Comparison of ENCODE assay signal across 1 cellular context in the genomic region with DNA sequence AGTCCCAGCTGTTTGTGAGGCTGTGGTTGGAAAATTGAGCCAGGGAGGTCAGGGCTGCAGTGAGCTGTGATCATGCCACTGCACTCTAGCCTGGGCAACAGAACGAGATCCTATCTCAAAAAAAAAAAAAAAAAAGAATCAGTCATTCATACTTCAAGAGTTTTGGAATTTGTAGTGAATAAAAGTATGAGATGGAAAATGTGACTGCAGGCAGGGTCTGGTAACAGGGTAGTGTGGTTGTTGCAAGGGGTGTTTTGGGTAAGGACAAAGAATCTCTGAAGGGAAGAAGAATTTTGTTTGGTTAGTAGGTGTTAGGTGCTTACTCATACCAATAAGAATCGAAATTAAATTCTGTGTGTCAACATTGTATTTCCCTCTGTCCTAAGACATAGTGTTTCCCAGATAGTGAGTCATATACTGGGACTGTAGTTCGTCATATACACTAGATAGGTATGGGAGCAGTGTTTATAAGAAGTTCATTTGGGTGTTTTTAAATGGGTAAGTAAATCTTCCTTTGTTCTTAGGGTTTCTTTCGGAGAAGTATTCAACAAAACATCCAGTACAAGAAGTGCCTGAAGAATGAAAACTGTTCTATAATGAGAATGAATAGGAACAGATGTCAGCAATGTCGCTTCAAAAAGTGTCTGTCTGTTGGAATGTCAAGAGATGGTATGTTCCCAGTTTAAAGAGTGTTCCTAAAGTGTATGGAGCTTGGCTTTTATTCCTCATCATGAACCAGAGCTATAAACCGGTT.
TF ChIP-seq lines count a peak whose summit lies in the region.

No MANE protein-coding gene starts in this region.

TF ChIP-seq in SK-N-SH, 30 proteins besides CTCF, POLR2A, EP300 and RAD21 (continued from another document):
- TF ChIP-seq EZH2phosphoT487 (IDR thresholded peaks at IDR 0.05; ENCODE audit: borderline replicate concordance, low read depth) (no peak), RCOR1 (IDR thresholded peaks at IDR 0.05; ENCODE audit: low read length) (no peak), PBX3 (IDR thresholded peaks at IDR 0.05) (no peak; the same call in 1 of the 2 replicates), FOXM1 (IDR thresholded peaks at IDR 0.05; ENCODE audit: low read depth) (no peak), RFX5 (IDR thresholded peaks at IDR 0.05; ENCODE audit: low read length) (no peak), REST (IDR thresholded peaks at IDR 0.05; ENCODE audit: low read depth, low read length) (no peak), NFIC (IDR thresholded peaks at IDR 0.05; ENCODE audit: borderline replicate concordance) (no peak), ELF1 (IDR thresholded peaks at IDR 0.05) (no peak), MEF2A (IDR thresholded peaks at IDR 0.05; ENCODE audit: borderline replicate concordance, low read depth) (no peak), YY1 (IDR thresholded peaks at IDR 0.05; ENCODE audit: low read depth) (no peak), FOXJ3 (CRISPR knock-in tag; IDR thresholded peaks at IDR 0.05) (no peak), JUND (IDR thresholded peaks at IDR 0.05) (peak; percentile 27), SIN3A (IDR thresholded peaks at IDR 0.05; ENCODE audit: borderline replicate concordance, low read depth, low read length) (no peak), RXRA (IDR thresholded peaks at IDR 0.05; ENCODE audit: borderline replicate concordance, low read depth) (no peak), GABPA (IDR thresholded peaks at IDR 0.05; ENCODE audit: low read depth) (no peak), CHD2 (IDR thresholded peaks at IDR 0.05; ENCODE audit: low read length, partially characterized antibody) (no peak)
- TF ChIP-seq, protein P1, sequence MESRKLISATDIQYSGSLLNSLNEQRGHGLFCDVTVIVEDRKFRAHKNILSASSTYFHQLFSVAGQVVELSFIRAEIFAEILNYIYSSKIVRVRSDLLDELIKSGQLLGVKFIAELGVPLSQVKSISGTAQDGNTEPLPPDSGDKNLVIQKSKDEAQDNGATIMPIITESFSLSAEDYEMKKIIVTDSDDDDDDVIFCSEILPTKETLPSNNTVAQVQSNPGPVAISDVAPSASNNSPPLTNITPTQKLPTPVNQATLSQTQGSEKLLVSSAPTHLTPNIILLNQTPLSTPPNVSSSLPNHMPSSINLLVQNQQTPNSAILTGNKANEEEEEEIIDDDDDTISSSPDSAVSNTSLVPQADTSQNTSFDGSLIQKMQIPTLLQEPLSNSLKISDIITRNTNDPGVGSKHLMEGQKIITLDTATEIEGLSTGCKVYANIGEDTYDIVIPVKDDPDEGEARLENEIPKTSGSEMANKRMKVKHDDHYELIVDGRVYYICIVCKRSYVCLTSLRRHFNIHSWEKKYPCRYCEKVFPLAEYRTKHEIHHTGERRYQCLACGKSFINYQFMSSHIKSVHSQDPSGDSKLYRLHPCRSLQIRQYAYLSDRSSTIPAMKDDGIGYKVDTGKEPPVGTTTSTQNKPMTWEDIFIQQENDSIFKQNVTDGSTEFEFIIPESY (IDR thresholded peaks at IDR 0.05; ENCODE audit: borderline replicate concordance, low read depth), result no peak
- TF ChIP-seq, protein P2, sequence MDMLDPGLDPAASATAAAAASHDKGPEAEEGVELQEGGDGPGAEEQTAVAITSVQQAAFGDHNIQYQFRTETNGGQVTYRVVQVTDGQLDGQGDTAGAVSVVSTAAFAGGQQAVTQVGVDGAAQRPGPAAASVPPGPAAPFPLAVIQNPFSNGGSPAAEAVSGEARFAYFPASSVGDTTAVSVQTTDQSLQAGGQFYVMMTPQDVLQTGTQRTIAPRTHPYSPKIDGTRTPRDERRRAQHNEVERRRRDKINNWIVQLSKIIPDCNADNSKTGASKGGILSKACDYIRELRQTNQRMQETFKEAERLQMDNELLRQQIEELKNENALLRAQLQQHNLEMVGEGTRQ (IDR thresholded peaks at IDR 0.05; ENCODE audit: borderline replicate concordance, low read depth, low read length), result no peak
- TF ChIP-seq, protein P3, sequence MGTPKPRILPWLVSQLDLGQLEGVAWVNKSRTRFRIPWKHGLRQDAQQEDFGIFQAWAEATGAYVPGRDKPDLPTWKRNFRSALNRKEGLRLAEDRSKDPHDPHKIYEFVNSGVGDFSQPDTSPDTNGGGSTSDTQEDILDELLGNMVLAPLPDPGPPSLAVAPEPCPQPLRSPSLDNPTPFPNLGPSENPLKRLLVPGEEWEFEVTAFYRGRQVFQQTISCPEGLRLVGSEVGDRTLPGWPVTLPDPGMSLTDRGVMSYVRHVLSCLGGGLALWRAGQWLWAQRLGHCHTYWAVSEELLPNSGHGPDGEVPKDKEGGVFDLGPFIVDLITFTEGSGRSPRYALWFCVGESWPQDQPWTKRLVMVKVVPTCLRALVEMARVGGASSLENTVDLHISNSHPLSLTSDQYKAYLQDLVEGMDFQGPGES (IDR thresholded peaks at IDR 0.05; ENCODE audit: low read depth, low read length), result no peak
